ENCODE assay signal across 2 cellular contexts in the genomic region with DNA sequence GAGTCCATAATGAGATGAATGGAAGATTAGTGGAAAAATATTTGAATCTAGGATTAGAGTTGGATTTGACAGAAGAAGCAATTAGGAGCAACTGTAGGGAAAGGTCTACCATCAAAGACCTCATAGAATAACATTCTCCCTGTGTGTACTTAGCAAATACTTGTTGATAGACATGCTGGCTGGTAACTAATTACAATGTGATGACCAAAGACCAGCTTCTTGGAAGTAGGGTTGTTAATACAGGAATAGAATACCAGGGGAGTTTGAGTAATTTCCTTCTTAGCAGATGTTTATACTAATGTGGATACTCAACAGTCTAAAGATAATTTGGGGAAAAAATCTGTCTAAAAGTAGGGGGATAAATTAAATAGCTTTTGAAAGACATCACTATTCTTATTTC.
TF ChIP-seq lines count a peak whose summit lies in the region.

No MANE protein-coding gene starts in this region.

TF ChIP-seq in IMR-90, 13 proteins besides CTCF, POLR2A, EP300 and RAD21:
- TF ChIP-seq CEBPB (IDR thresholded peaks at IDR 0.05; ENCODE audit: low read depth, low read length), result no peak
- TF ChIP-seq MAFK (IDR thresholded peaks at IDR 0.05; ENCODE audit: low read depth, low read length), result no peak
- no peak for TF ChIP-seq FOS (IDR thresholded peaks at IDR 0.05; ENCODE audit: low read depth, low read length)
- TF ChIP-seq, protein P1, sequence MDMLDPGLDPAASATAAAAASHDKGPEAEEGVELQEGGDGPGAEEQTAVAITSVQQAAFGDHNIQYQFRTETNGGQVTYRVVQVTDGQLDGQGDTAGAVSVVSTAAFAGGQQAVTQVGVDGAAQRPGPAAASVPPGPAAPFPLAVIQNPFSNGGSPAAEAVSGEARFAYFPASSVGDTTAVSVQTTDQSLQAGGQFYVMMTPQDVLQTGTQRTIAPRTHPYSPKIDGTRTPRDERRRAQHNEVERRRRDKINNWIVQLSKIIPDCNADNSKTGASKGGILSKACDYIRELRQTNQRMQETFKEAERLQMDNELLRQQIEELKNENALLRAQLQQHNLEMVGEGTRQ (IDR thresholded peaks at IDR 0.05; ENCODE audit: low read depth, low read length), result no peak
- TF ChIP-seq BHLHE40 (IDR thresholded peaks at IDR 0.05; ENCODE audit: low read depth, low read length), result no peak
- no peak for TF ChIP-seq MAZ (IDR thresholded peaks at IDR 0.05; ENCODE audit: borderline replicate concordance, low read depth, low read length)
- TF ChIP-seq RCOR1 (IDR thresholded peaks at IDR 0.05; ENCODE audit: insufficient replicate concordance, low read length), result no peak
- TF ChIP-seq MXI1 (IDR thresholded peaks at IDR 0.05; ENCODE audit: borderline replicate concordance, low read depth, low read length), result no peak
- TF ChIP-seq, protein P2, sequence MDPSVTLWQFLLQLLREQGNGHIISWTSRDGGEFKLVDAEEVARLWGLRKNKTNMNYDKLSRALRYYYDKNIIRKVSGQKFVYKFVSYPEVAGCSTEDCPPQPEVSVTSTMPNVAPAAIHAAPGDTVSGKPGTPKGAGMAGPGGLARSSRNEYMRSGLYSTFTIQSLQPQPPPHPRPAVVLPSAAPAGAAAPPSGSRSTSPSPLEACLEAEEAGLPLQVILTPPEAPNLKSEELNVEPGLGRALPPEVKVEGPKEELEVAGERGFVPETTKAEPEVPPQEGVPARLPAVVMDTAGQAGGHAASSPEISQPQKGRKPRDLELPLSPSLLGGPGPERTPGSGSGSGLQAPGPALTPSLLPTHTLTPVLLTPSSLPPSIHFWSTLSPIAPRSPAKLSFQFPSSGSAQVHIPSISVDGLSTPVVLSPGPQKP (IDR thresholded peaks at IDR 0.05; ENCODE audit: borderline replicate concordance, low read depth, low read length), result no peak
- no peak for TF ChIP-seq NFE2L2 (IDR thresholded peaks at IDR 0.05; ENCODE audit: low read depth, low read length)
- TF ChIP-seq CHD1 (IDR thresholded peaks at IDR 0.05; ENCODE audit: low read depth, low read length), result no peak
- no peak for TF ChIP-seq RFX5 (IDR thresholded peaks at IDR 0.05; ENCODE audit: low read depth, low read length)
- no peak for TF ChIP-seq SMC3 (IDR thresholded peaks at IDR 0.05; ENCODE audit: low read depth, low read length)

TF ChIP-seq in endothelial cell of umbilical vein, 7 proteins besides CTCF, POLR2A, EP300 and RAD21:
- TF ChIP-seq POLR2AphosphoS5 (IDR thresholded peaks at IDR 0.05; ENCODE audit: insufficient read depth, low read depth, low read length), result no peak
- TF ChIP-seq JUN (IDR thresholded peaks at IDR 0.05; ENCODE audit: borderline replicate concordance, insufficient read depth, insufficient read length, low read depth), result no peak
- no peak for TF ChIP-seq EZH2 (IDR thresholded peaks at IDR 0.05; ENCODE audit: borderline replicate concordance, low read depth, low read length, severe bottlenecking)
- TF ChIP-seq GATA2 (IDR thresholded peaks at IDR 0.05; ENCODE audit: insufficient read depth, insufficient read length, low read depth, low read length), result no peak
- no peak for TF ChIP-seq FOS (IDR thresholded peaks at IDR 0.05; ENCODE audit: borderline replicate concordance, insufficient read depth, low read length)
- TF ChIP-seq, protein P3, sequence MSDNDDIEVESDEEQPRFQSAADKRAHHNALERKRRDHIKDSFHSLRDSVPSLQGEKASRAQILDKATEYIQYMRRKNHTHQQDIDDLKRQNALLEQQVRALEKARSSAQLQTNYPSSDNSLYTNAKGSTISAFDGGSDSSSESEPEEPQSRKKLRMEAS (IDR thresholded peaks at IDR 0.05; ENCODE audit: insufficient read depth, insufficient read length), result no peak
- no peak for TF ChIP-seq MYC (IDR thresholded peaks at IDR 0.05; ENCODE audit: low read depth, low read length)
